In the genomic region with DNA sequence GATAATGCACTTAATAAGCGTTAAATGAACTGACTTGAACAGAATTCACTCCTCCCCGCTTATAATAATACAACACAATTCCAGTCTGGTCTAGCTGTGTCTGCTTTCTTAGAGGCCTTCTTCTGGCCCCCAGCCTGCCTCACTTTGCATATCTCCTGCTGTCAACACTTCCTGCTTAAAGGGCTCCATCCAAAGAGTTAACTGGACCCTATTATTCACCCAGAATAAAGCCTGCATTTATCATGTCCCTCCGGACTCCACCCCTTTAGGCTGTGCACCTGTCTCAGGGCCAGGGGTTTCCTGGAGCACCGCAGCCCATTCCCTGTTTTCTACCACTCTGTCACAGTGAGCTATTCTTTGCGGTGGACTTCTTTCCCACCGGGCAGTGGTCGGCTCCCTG, we compare ENCODE assay signal across 18 cellular contexts.
"Had no signal": no experiment of that assay in that cellular context is flagged by ENCODE, and none has a peak within 500 bp of the region (broad histone marks: within the 10 kb centered on the region; RNA-seq: fewer than 3 reads in every experiment).

No MANE protein-coding gene starts in this region.

- H3K4me1 Mint-ChIP-seq: activated naive CD8-positive, alpha-beta T cell treated with anti-CD3 and anti-CD28 coated beads, Interleukin-2, amount 10 ng/mL, durations not matched to agents 7 days and 5 days had no signal

- H3K4me3 ChIP-seq: breast epithelium, hepatocyte, left ventricle myocardium inferior, transverse colon, vagina had no signal

- H3K27ac ChIP-seq: breast epithelium, hepatocyte, left ventricle myocardium inferior, transverse colon, vagina had no signal

- H3K36me3 Mint-ChIP-seq: activated naive CD8-positive, alpha-beta T cell treated with anti-CD3 and anti-CD28 coated beads, Interleukin-2, amount 10 ng/mL, durations not matched to agents 7 days and 5 days; naive B cell had no signal

- H2AFZ ChIP-seq: hepatocyte had no signal

- DNase-seq: activated naive CD4-positive, alpha-beta T cell; activated naive CD8-positive, alpha-beta T cell treated with anti-CD3 and anti-CD28 coated beads, Interleukin-2, amount 10 ng/mL, durations not matched to agents 7 days and 5 days; activated T-cell treated with anti-CD3 and anti-CD28 coated beads for 4 hours; anterior cingulate cortex; cerebellar nuclear complex; kidney; left ventricle myocardium inferior; naive B cell; posterior cingulate gyrus; retina; stimulated activated CD4-positive, alpha-beta T cell treated with anti-CD3 and anti-CD28 coated beads, Interleukin-2, amount 100 ng/mL, for 48 hours; stimulated activated naive CD4-positive, alpha-beta T cell treated with Interleukin-2 at 50 U/mL for 16 hours; substantia nigra; transverse colon had no signal

- H3K4me3 Mint-ChIP-seq: activated naive CD8-positive, alpha-beta T cell treated with anti-CD3 and anti-CD28 coated beads, Interleukin-2, amount 10 ng/mL, durations not matched to agents 7 days and 5 days; T-helper 2 cell treated with Interferon-gamma antibody and Interleukin-4, amounts not matched to agents 5 μg/mL and 100 μg/mL, for 36 hours had no signal

- H3K4me1 ChIP-seq: breast epithelium, left ventricle myocardium inferior, vagina had no signal

- H3K9me3 Mint-ChIP-seq: activated naive CD8-positive, alpha-beta T cell treated with anti-CD3 and anti-CD28 coated beads, Interleukin-2, amount 10 ng/mL, durations not matched to agents 7 days and 5 days; naive B cell; T-helper 2 cell treated with Interferon-gamma antibody and Interleukin-4, amounts not matched to agents 5 μg/mL and 100 μg/mL, for 36 hours had no signal

- H3K9me3 ChIP-seq: breast epithelium, left ventricle myocardium inferior, transverse colon, vagina had no signal

- H3K36me3 ChIP-seq: breast epithelium, left ventricle myocardium inferior, transverse colon, vagina had no signal

- H3K27me3 ChIP-seq: breast epithelium, hepatocyte, transverse colon, vagina had no signal

- H3K4me2 ChIP-seq: hepatocyte had no signal

- H3K27me3 Mint-ChIP-seq: activated naive CD8-positive, alpha-beta T cell treated with anti-CD3 and anti-CD28 coated beads, Interleukin-2, amount 10 ng/mL, durations not matched to agents 7 days and 5 days; naive B cell had no signal

- H3K27ac Mint-ChIP-seq: activated naive CD8-positive, alpha-beta T cell treated with anti-CD3 and anti-CD28 coated beads, Interleukin-2, amount 10 ng/mL, durations not matched to agents 7 days and 5 days; naive B cell; T-helper 2 cell treated with Interferon-gamma antibody and Interleukin-4, amounts not matched to agents 5 μg/mL and 100 μg/mL, for 36 hours had no signal
